ENCODE assay signal across 1 cellular context in genomic region chr1:40929145-40929544, GRCh38.
TF ChIP-seq lines count a peak whose summit lies in the region.

No MANE protein-coding gene starts in this region.

TF ChIP-seq in SK-N-SH treated with all-trans-retinoic acid at 6 μM for 48 hours, 23 proteins besides CTCF, POLR2A, EP300 and RAD21 (continued from another document):
- TF ChIP-seq, protein P1, sequence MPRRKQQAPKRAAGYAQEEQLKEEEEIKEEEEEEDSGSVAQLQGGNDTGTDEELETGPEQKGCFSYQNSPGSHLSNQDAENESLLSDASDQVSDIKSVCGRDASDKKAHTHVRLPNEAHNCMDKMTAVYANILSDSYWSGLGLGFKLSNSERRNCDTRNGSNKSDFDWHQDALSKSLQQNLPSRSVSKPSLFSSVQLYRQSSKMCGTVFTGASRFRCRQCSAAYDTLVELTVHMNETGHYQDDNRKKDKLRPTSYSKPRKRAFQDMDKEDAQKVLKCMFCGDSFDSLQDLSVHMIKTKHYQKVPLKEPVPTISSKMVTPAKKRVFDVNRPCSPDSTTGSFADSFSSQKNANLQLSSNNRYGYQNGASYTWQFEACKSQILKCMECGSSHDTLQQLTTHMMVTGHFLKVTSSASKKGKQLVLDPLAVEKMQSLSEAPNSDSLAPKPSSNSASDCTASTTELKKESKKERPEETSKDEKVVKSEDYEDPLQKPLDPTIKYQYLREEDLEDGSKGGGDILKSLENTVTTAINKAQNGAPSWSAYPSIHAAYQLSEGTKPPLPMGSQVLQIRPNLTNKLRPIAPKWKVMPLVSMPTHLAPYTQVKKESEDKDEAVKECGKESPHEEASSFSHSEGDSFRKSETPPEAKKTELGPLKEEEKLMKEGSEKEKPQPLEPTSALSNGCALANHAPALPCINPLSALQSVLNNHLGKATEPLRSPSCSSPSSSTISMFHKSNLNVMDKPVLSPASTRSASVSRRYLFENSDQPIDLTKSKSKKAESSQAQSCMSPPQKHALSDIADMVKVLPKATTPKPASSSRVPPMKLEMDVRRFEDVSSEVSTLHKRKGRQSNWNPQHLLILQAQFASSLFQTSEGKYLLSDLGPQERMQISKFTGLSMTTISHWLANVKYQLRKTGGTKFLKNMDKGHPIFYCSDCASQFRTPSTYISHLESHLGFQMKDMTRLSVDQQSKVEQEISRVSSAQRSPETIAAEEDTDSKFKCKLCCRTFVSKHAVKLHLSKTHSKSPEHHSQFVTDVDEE (CRISPR knock-in tag; IDR thresholded peaks at IDR 0.05) = no peak
- no peak for TF ChIP-seq CSDC2 (CRISPR knock-in tag; IDR thresholded peaks at IDR 0.05)
- TF ChIP-seq SNAI2 (CRISPR knock-in tag; IDR thresholded peaks at IDR 0.05) = no peak
- TF ChIP-seq, protein P2, sequence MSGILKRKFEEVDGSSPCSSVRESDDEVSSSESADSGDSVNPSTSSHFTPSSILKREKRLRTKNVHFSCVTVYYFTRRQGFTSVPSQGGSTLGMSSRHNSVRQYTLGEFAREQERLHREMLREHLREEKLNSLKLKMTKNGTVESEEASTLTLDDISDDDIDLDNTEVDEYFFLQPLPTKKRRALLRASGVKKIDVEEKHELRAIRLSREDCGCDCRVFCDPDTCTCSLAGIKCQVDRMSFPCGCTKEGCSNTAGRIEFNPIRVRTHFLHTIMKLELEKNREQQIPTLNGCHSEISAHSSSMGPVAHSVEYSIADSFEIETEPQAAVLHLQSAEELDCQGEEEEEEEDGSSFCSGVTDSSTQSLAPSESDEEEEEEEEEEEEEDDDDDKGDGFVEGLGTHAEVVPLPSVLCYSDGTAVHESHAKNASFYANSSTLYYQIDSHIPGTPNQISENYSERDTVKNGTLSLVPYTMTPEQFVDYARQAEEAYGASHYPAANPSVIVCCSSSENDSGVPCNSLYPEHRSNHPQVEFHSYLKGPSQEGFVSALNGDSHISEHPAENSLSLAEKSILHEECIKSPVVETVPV (CRISPR knock-in tag; IDR thresholded peaks at IDR 0.05) = no peak
